14 cellular contexts compared by ENCODE assay signal in the genomic region with DNA sequence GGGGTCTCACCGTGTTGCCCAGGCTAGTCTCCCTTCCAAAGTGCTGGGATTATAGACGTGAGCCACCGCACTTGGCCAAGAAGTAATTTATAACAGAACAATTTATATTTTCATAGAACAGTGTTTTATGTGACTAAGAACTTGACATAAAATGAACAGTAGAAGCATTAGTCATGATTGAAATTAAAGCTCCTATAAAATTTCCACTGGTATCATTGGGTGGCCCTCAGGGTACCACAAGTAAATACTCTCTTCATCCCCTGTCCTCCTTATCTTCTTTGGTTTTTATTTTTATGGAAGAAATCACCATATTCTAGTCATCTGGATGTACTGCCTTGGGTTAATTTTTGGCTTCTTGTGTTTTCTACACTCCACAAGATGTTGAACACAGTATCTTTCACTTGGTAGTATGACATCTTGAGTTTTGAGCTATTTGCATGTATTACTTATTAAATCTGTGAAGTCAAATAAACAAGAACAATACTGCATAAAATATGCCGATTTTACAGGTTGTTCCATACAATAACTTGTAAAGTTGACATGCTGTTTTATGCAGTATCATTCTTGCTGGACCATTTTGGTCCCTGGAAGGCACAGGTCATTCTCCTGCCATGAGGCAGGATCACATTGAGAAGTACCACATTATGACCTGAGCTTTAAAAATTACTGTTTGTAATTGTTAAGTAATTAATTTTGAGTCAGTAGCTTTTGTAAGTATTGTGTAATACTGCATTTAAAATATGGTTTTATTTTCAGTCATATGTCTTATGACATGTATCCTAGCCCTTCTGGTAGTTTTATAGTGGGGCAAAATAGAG. TPM values are rescaled to one million over a fixed set of nuclear protein-coding genes. Genes with fewer than 3 reads are reported as not detected.
DNase-seq lines count a peak whose midpoint lies in the region; ATAC-seq and TF ChIP-seq lines count a peak whose summit lies in the region.
"Had no signal": no experiment of that assay in that cellular context is flagged by ENCODE, and none has a peak within 500 bp of the region (broad histone marks: within the 10 kb centered on the region; RNA-seq: fewer than 3 reads in every experiment).

No MANE protein-coding gene starts in this region.

- POLR2A ChIA-PET in WTC11 (lab: Charles Lee): no interaction called here
- POLR2A ChIA-PET in activated CD8-positive, alpha-beta T cell treated with anti-CD3 and anti-CD28 coated beads, Interleukin-2, amount 10 ng/mL, durations not matched to agents 7 days and 5 days (lab: Charles Lee): interaction anchor here (0.6 to 1.0 kb wide), 3 partner anchors 21 to 71 kb away, joined by 3 read pairs; no protein-coding TSS in a partner anchor

- no peak for TF ChIP-seq CTCF in WTC11 (IDR thresholded peaks at IDR 0.05)
- no peak for TF ChIP-seq CTCF in osteocyte (IDR thresholded peaks at IDR 0.05)

- peaks cover 33% of the 10 kb centered on the region for H3K36me3 Mint-ChIP-seq in activated naive CD4-positive, alpha-beta T cell treated with anti-CD3 and anti-CD28 coated beads, Interleukin-2, amount 10 ng/mL, durations not matched to agents 7 days and 5 days
- H3K36me3 Mint-ChIP-seq in WTC11 (peaks cover 27% of the 10 kb centered on the region), osteocyte (ENCODE audit: unreplicated experiment) (no peaks in the 10 kb centered on the region)
- peaks cover 50% of the 10 kb centered on the region for H3K36me3 Mint-ChIP-seq in activated CD8-positive, alpha-beta T cell treated with anti-CD3 and anti-CD28 coated beads, Interleukin-2, amount 10 ng/mL, durations not matched to agents 7 days and 5 days (ENCODE audit: low read depth)

- H3K4me1 Mint-ChIP-seq in activated naive CD4-positive, alpha-beta T cell treated with anti-CD3 and anti-CD28 coated beads, Interleukin-2, amount 10 ng/mL, durations not matched to agents 7 days and 5 days: peaks cover 46% of the 10 kb centered on the region
- H3K4me1 Mint-ChIP-seq in WTC11 (peaks cover 15% of the 10 kb centered on the region), osteocyte (ENCODE audit: unreplicated experiment) (peaks cover 27% of the 10 kb centered on the region)
- H3K4me1 Mint-ChIP-seq in activated CD8-positive, alpha-beta T cell treated with anti-CD3 and anti-CD28 coated beads, Interleukin-2, amount 10 ng/mL, durations not matched to agents 7 days and 5 days (ENCODE audit: low read depth): peaks cover 41% of the 10 kb centered on the region

- CTCF ChIA-PET in activated naive CD4-positive, alpha-beta T cell treated with anti-CD3 and anti-CD28 coated beads, Interleukin-2, amount 10 ng/mL, durations not matched to agents 7 days and 5 days (lab: Charles Lee): interaction anchor here (1.0 to 6.9 kb wide), 10 partner anchors 9 to 144 kb away, joined by 3 to 74 read pairs (median 4); no protein-coding TSS in a partner anchor
- CTCF ChIA-PET in WTC11 (lab: Charles Lee): interaction anchor here (1.0 to 2.0 kb wide), 4 partner anchors 22 to 142 kb away, joined by 3 to 8 read pairs (median 4); no protein-coding TSS in a partner anchor
- CTCF ChIA-PET in activated CD8-positive, alpha-beta T cell treated with anti-CD3 and anti-CD28 coated beads, Interleukin-2, amount 10 ng/mL, durations not matched to agents 7 days and 5 days (lab: Charles Lee): interaction anchor here (0.9 to 3.2 kb wide), 18 partner anchors 9 to 692 kb away, joined by 3 to 51 read pairs (median 5); no protein-coding TSS in a partner anchor

- ATAC-seq in HG02759 (IDR thresholded peaks at IDR 0.05; ENCODE audit: unreplicated experiment) (peak; percentile 19), WTC11 (no peak), HG03039 (IDR thresholded peaks at IDR 0.05; ENCODE audit: unreplicated experiment) (no peak)
- no peak for ATAC-seq in activated CD8-positive, alpha-beta T cell treated with anti-CD3 and anti-CD28 coated beads, Interleukin-2, amount 10 ng/mL, durations not matched to agents 7 days and 5 days
- ATAC-seq: HCT116, psoas muscle had no signal

- H3K4me3 Mint-ChIP-seq in activated naive CD4-positive, alpha-beta T cell treated with anti-CD3 and anti-CD28 coated beads, Interleukin-2, amount 10 ng/mL, durations not matched to agents 7 days and 5 days: no peak overlapping the region
- H3K4me3 Mint-ChIP-seq in WTC11 (no peak overlapping the region), osteocyte (ENCODE audit: unreplicated experiment) (no peak overlapping the region)
- no peak overlapping the region for H3K4me3 Mint-ChIP-seq in activated CD8-positive, alpha-beta T cell treated with anti-CD3 and anti-CD28 coated beads, Interleukin-2, amount 10 ng/mL, durations not matched to agents 7 days and 5 days

- H3K27me3 Mint-ChIP-seq in activated naive CD4-positive, alpha-beta T cell treated with anti-CD3 and anti-CD28 coated beads, Interleukin-2, amount 10 ng/mL, durations not matched to agents 7 days and 5 days: no peaks in the 10 kb centered on the region
- H3K27me3 Mint-ChIP-seq in WTC11 (ENCODE audit: low read depth) (no peaks in the 10 kb centered on the region), osteocyte (ENCODE audit: unreplicated experiment) (no peaks in the 10 kb centered on the region)
- H3K27me3 Mint-ChIP-seq in activated CD8-positive, alpha-beta T cell treated with anti-CD3 and anti-CD28 coated beads, Interleukin-2, amount 10 ng/mL, durations not matched to agents 7 days and 5 days (ENCODE audit: low read depth): no peaks in the 10 kb centered on the region

- no peaks in the 10 kb centered on the region for H3K9me3 Mint-ChIP-seq in activated naive CD4-positive, alpha-beta T cell treated with anti-CD3 and anti-CD28 coated beads, Interleukin-2, amount 10 ng/mL, durations not matched to agents 7 days and 5 days
- H3K9me3 Mint-ChIP-seq in WTC11 (peaks cover 3% of the 10 kb centered on the region; the same call in 1 of the 2 replicates), osteocyte (ENCODE audit: unreplicated experiment) (no peaks in the 10 kb centered on the region)
- no peaks in the 10 kb centered on the region for H3K9me3 Mint-ChIP-seq in activated CD8-positive, alpha-beta T cell treated with anti-CD3 and anti-CD28 coated beads, Interleukin-2, amount 10 ng/mL, durations not matched to agents 7 days and 5 days (ENCODE audit: insufficient read depth)

- DNase-seq in activated naive CD4-positive, alpha-beta T cell treated with anti-CD3 and anti-CD28 coated beads, Interleukin-2, amount 10 ng/mL, durations not matched to agents 7 days and 5 days: no peak
- no peak for DNase-seq in activated naive CD4-positive, alpha-beta T cell treated with Interleukin-2 at 50 U/mL for 16 hours
- no peak for DNase-seq in WTC11 (ENCODE audit: low spot score)
- DNase-seq in osteocyte (ENCODE audit: extremely low spot score, unreplicated experiment): no peak
- DNase-seq in RPMI8226: no peak
- no peak for DNase-seq in activated CD8-positive, alpha-beta T cell treated with anti-CD3 and anti-CD28 coated beads, Interleukin-2, amount 10 ng/mL, durations not matched to agents 7 days and 5 days
- DNase-seq: activated CD8-positive, alpha-beta memory T cell treated with anti-CD3 and anti-CD28 coated beads, Interleukin-2, amount 50 U/mL, for 48 hours; DMS 273 treated with DMSO at 0.1 percent for 48 hours; NCI-H2171; psoas muscle; Right ventricle myocardium superior had no signal

- H3K27ac Mint-ChIP-seq in activated naive CD4-positive, alpha-beta T cell treated with anti-CD3 and anti-CD28 coated beads, Interleukin-2, amount 10 ng/mL, durations not matched to agents 7 days and 5 days: peak overlapping the region; percentile 55
- peak overlapping the region; percentile 45 for H3K27ac Mint-ChIP-seq in WTC11
- peak overlapping the region; percentile 8 for H3K27ac Mint-ChIP-seq in osteocyte (ENCODE audit: unreplicated experiment)
- H3K27ac Mint-ChIP-seq in activated CD8-positive, alpha-beta T cell treated with anti-CD3 and anti-CD28 coated beads, Interleukin-2, amount 10 ng/mL, durations not matched to agents 7 days and 5 days: no peak overlapping the region

TF ChIP-seq in WTC11, 78 proteins besides CTCF, POLR2A, EP300 and RAD21 (continues in another document):
- no peak for TF ChIP-seq ZBTB43 (CRISPR knock-in tag; IDR thresholded peaks at IDR 0.05)
- TF ChIP-seq ETV6 (CRISPR knock-in tag; IDR thresholded peaks at IDR 0.05): no peak

RNA-seq across cellular contexts. Expression of gene LMNB1, which starts 24.4 kb away (rescaled TPM):
- total RNA-seq in WTC11 (2021) (220 to 233 TPM (median 223 TPM) in 3 replicates), osteocyte (20.6 and 22.3 TPM in 2 replicates)
- 100 to 1,000 TPM; 384 to 396 TPM for total RNA-seq in activated CD8-positive, alpha-beta T cell treated with anti-CD3 and anti-CD28 coated beads, Interleukin-2, amount 10 ng/mL, durations not matched to agents 7 days and 5 days
